Comparison of ENCODE assay signal across 1 cellular context in genomic region chr10:100909506-100910260, GRCh38.
A peak's percentile ranks its signal among the peaks of the same experiment; 100 is the strongest.
TF ChIP-seq lines count a peak whose summit lies in the region.

No MANE protein-coding gene starts in this region.

TF ChIP-seq in K562, 482 proteins besides CTCF, POLR2A, EP300 and RAD21 (continued from another document):
- no peak for TF ChIP-seq CLOCK (CRISPR knock-in tag; IDR thresholded peaks at IDR 0.05; ENCODE audit: borderline replicate concordance)
- no peak for TF ChIP-seq CBX3 (IDR thresholded peaks at IDR 0.05; ENCODE audit: borderline replicate concordance in 1 of 2, low read length in 2 of 2)
- TF ChIP-seq PKNOX1 (IDR thresholded peaks at IDR 0.05) = 0 out of 2 replicates have a peak, but pooled peaks have one; percentile 16
- TF ChIP-seq ZNF639 (CRISPR knock-in tag; conservative IDR thresholded peaks at IDR 0.05 in 1 of 2, IDR thresholded peaks at IDR 0.05 in 1 of 2) = no peak
- TF ChIP-seq RBFOX2 (IDR thresholded peaks at IDR 0.05; ENCODE audit: low read depth, low read length) = no peak
- peak; percentile 78 for TF ChIP-seq RAD51 (IDR thresholded peaks at IDR 0.05; ENCODE audit: borderline replicate concordance, low read depth)
- peak; percentile 24; the same call in 1 of the 2 replicates for TF ChIP-seq CTBP1 (IDR thresholded peaks at IDR 0.05; ENCODE audit: borderline replicate concordance)
- TF ChIP-seq CHD1 (IDR thresholded peaks at IDR 0.05; ENCODE audit: low read length) = no peak
- TF ChIP-seq CBFA2T2 (conservative IDR thresholded peaks at IDR 0.05) = peak; percentile 34; the same call in 1 of the 2 replicates
- TF ChIP-seq USF1 (CRISPR knock-in tag; IDR thresholded peaks at IDR 0.05) = peak; percentile 68
- TF ChIP-seq VEZF1 (CRISPR knock-in tag; IDR thresholded peaks at IDR 0.05) = no peak
- TF ChIP-seq CBFA2T3 (IDR thresholded peaks at IDR 0.05) = peak; percentile 39; the same call in 1 of the 2 replicates
- TF ChIP-seq ZNF3 (CRISPR knock-in tag; IDR thresholded peaks at IDR 0.05) = no peak
- no peak for TF ChIP-seq GABPA (tag; conservative IDR thresholded peaks at IDR 0.05; ENCODE audit: low read depth)
- TF ChIP-seq USF2 (CRISPR knock-in tag; IDR thresholded peaks at IDR 0.05) = peak; percentile 54
- TF ChIP-seq BCOR (IDR thresholded peaks at IDR 0.05) = no peak
- no peak for TF ChIP-seq ZNF512 (tag; IDR thresholded peaks at IDR 0.05)
- peak; percentile 61 for TF ChIP-seq TCF3 (CRISPR knock-in tag; IDR thresholded peaks at IDR 0.05)
- peak; percentile 71; the same call in 1 of the 2 replicates for TF ChIP-seq TOE1 (IDR thresholded peaks at IDR 0.05; ENCODE audit: borderline replicate concordance)
- TF ChIP-seq TOE1 (CRISPR knock-in tag; IDR thresholded peaks at IDR 0.05; ENCODE audit: borderline replicate concordance, low read depth) = no peak
